ENCODE assay signal across 1 cellular context in genomic region chr14:31449971-31450610, GRCh38.
TF ChIP-seq lines count a peak whose summit lies in the region.

No MANE protein-coding gene starts in this region.

TF ChIP-seq in H1, 55 proteins besides CTCF, POLR2A, EP300 and RAD21:
- TF ChIP-seq SIN3A (conservative IDR thresholded peaks at IDR 0.05 in 1 of 2, IDR thresholded peaks at IDR 0.05 in 1 of 2; ENCODE audit: low read depth in 1 of 2, low read length in 2 of 2), result no peak
- TF ChIP-seq BACH1 (IDR thresholded peaks at IDR 0.05; ENCODE audit: low read length), result no peak
- TF ChIP-seq RBBP5 (IDR thresholded peaks at IDR 0.05; ENCODE audit: borderline replicate concordance, low read depth, low read length), result no peak
- TF ChIP-seq JUND (IDR thresholded peaks at IDR 0.05; ENCODE audit: low read length), result no peak
TF ChIP-seq in H1: peak in this region for 0.
